In the genomic region with DNA sequence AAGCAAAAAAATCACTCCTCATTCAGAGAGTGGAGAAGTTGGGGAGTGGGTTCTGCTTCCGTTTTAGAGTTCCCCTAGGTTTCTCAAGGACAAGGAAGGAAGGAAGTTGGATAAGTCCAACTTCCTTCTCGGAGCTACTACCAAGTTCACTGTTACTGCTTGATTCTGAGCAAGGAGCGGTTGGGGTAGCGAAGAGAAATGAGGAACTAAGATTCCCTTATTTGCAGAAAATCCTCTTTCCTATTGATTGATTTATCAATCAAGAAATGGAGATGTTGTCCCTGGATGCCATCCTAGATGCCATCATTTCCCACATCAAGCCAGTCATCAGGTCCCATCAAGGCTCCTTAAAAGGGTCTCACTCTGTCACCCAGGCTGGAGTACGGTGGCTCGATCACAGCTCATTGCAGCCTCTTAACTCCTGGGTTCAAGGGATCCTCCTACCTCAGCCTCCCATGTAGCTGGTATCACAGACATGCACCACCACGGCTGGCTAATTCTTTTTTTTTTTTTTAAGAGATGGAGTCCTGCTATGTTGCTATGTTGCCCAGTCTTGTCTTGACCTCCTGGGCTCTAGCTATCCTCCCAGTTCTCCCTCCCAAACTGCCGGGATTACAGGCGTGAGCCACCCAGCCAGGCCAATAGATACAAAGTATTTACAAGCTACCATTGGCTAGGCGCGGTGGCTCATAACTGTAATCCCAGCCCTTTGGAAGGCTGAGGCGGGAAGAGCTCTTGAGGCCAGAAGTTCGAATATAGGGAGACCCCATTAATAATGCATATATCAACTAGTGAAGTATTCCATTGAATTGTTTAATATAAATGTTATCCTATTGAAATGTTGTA, we compare ENCODE assay signal across 8 cellular contexts. TPM values are rescaled to one million over a fixed set of nuclear protein-coding genes. Genes with fewer than 3 reads are reported as not detected.
DNase-seq lines count a peak whose midpoint lies in the region; ATAC-seq, FAIRE-seq and TF ChIP-seq lines count a peak whose summit lies in the region.

No MANE protein-coding gene starts in this region.

- no peaks in the 10 kb centered on the region for H3K9me2 ChIP-seq in MM.1S (replicated peaks; ENCODE audit: insufficient read depth, low read length)

- no peaks in the 10 kb centered on the region for H3K9me3 ChIP-seq in MM.1S (replicated peaks; ENCODE audit: insufficient read depth, low read length)
- H3K9me3 ChIP-seq in breast epithelium, result no peaks in the 10 kb centered on the region
- no peaks in the 10 kb centered on the region for H3K9me3 ChIP-seq in mucosa of rectum (ENCODE audit: control insufficient read depth in 2 of 2, low read length in 2 of 2)

- H3K4me1 ChIP-seq in MM.1S (ENCODE audit: low read length) (no peaks in the 10 kb centered on the region), breast epithelium (no peaks in the 10 kb centered on the region), mucosa of rectum (ENCODE audit: control insufficient read depth in 2 of 2, insufficient read depth in 2 of 2, low read length in 2 of 2) (peaks cover 17 to 25% of the 10 kb centered on the region in 2 donors)

- no peaks in the 10 kb centered on the region for H4K20me1 ChIP-seq in MM.1S (ENCODE audit: insufficient read depth, low read length)

- ATAC-seq in GM19351 (IDR thresholded peaks at IDR 0.05; ENCODE audit: unreplicated experiment) (no peak), GM19023 (IDR thresholded peaks at IDR 0.05; ENCODE audit: unreplicated experiment) (no peak)

- H3K79me2 ChIP-seq in MM.1S (ENCODE audit: low read length), result peaks cover 16% of the 10 kb centered on the region; the same call in 1 of the 2 replicates

- H3K4me2 ChIP-seq in MM.1S (ENCODE audit: low read depth, low read length), result peak overlapping the region; percentile 65

- no peaks in the 10 kb centered on the region for H3K36me3 ChIP-seq in MM.1S (replicated peaks; ENCODE audit: insufficient read depth, low read length)
- no peaks in the 10 kb centered on the region for H3K36me3 ChIP-seq in breast epithelium
- no peaks in the 10 kb centered on the region for H3K36me3 ChIP-seq in mucosa of rectum (ENCODE audit: control insufficient read depth in 2 of 2, insufficient read depth in 2 of 2, low read length in 2 of 2)

- H3K4me3 ChIP-seq in MM.1S (ENCODE audit: low read length), result peak overlapping the region; percentile 91
- peak overlapping the region; percentile 74 to 85 (median 75) for H3K4me3 ChIP-seq in breast epithelium
- H3K4me3 ChIP-seq in mucosa of rectum (ENCODE audit: low read length in 2 of 2), result peak overlapping the region; percentile 95 to 98

- peaks cover 52% of the 10 kb centered on the region for H3K4me1 Mint-ChIP-seq in CD14-positive monocyte

- peak; percentile 61 for DNase-seq in CD14-positive monocyte (ENCODE audit: low spot score)
- no peak for DNase-seq in MM.1S
- no peak for DNase-seq in breast epithelium (ENCODE audit: low spot score in 2 of 2)
- DNase-seq in SW480 (ENCODE audit: low spot score), result no peak
- DNase-seq in D721Med (ENCODE audit: insufficient read length, low spot score), result no peak

- H2AFZ ChIP-seq in MM.1S (ENCODE audit: low read length), result peak overlapping the region; percentile 51

- FAIRE-seq in D721Med (lab: Jason Lieb, UNC), result no peak

- H3K27ac ChIP-seq in MM.1S (ENCODE audit: low read length), result peak overlapping the region; percentile 97
- H3K27ac ChIP-seq in breast epithelium, result peak overlapping the region; percentile 97 to 99
- H3K27ac ChIP-seq in mucosa of rectum (ENCODE audit: low read depth in 2 of 2, low read length in 2 of 2), result peak overlapping the region; percentile 99

- intact Hi-C loops in CD14-positive monocyte (cut with micrococcal nuclease), result loop anchor here (1.0 to 5.0 kb wide), 3 partner anchors 33 to 37 kb away; a partner anchor contains a TSS
- intact Hi-C loops in breast epithelium (cut with DNase I; ENCODE audit: low total_unique reads), result no loop called here

- H3K36me3 Mint-ChIP-seq in CD14-positive monocyte, result peaks cover 4 to 13% of the 10 kb centered on the region in 2 donors

- H3K27me3 Mint-ChIP-seq in CD14-positive monocyte (ENCODE audit: low read depth in 3 of 3), result peaks cover 0 to 2% (median 0%) of the 10 kb centered on the region in 3 donors

- H3F3A ChIP-seq in MM.1S (ENCODE audit: insufficient read depth, low read length), result peaks cover 3% of the 10 kb centered on the region; the same call in 1 of the 2 replicates

- H3K9me3 Mint-ChIP-seq in CD14-positive monocyte, result peaks cover 0 to 2% (median 0%) of the 10 kb centered on the region in 7 donors

- peak overlapping the region; percentile 88 to 95 for H3K4me3 Mint-ChIP-seq in CD14-positive monocyte

- TF ChIP-seq CTCF in CD14-positive monocyte (IDR thresholded peaks at IDR 0.05), result no peak
- TF ChIP-seq CTCF in MM.1S (IDR thresholded peaks at IDR 0.05; ENCODE audit: low read length), result no peak
- TF ChIP-seq CTCF in breast epithelium (IDR thresholded peaks at IDR 0.05), result no peak
- TF ChIP-seq CTCF in D721Med (IDR thresholded peaks at IDR 0.05; ENCODE audit: insufficient read depth, missing control alignments), result no peak

- peak overlapping the region; percentile 97 for H3K9ac ChIP-seq in MM.1S (ENCODE audit: low read length)
- H3K9ac ChIP-seq in mucosa of rectum (ENCODE audit: low read depth in 1 of 2, low read length in 2 of 2), result peak overlapping the region; percentile 93 to 95

- no peak for TF ChIP-seq POLR2A in breast epithelium (IDR thresholded peaks at IDR 0.05)

- peak overlapping the region; percentile 96 to 100 (median 99) for H3K27ac Mint-ChIP-seq in CD14-positive monocyte

- H3K27me3 ChIP-seq in MM.1S (replicated peaks; ENCODE audit: insufficient read depth, low read length) (no peaks in the 10 kb centered on the region), breast epithelium (no peaks in the 10 kb centered on the region), mucosa of rectum (ENCODE audit: control insufficient read depth in 2 of 2, insufficient read depth in 2 of 2, low read length in 2 of 2) (no peaks in the 10 kb centered on the region)

RNA-seq across cellular contexts. Expression of a gene that starts 0.8 kb away (rescaled TPM):
- 10 to 100 TPM; 25.1 to 32.5 TPM for polyA plus RNA-seq in CD14-positive monocyte
- 1 to 10 TPM; 4.0 to 7.3 (median 4.3) TPM for total RNA-seq in breast epithelium

RNA-seq across cellular contexts. Expression of a gene that starts 11.0 kb away (rescaled TPM):
- polyA plus RNA-seq in CD14-positive monocyte, result 10 to 100 TPM; 30.6 to 42.2 TPM
- 10 to 100 TPM; 12.0 to 21.4 (median 13.4) TPM for total RNA-seq in breast epithelium

RNA-seq across cellular contexts. Expression of a gene that starts 11.6 kb away (rescaled TPM):
- polyA plus RNA-seq in CD14-positive monocyte, result 10 to 100 TPM; 29.1 to 34.9 TPM
- total RNA-seq in breast epithelium, result 10 to 100 TPM; 15.7 to 29.2 (median 17.0) TPM

RNA-seq across cellular contexts. Expression of a gene that starts 32.4 kb away (rescaled TPM):
- 10 to 100 TPM; 40.5 to 58.7 TPM for polyA plus RNA-seq in CD14-positive monocyte
- total RNA-seq in breast epithelium, result 10 to 100 TPM; 18.2 to 20.6 (median 18.7) TPM

RNA-seq across cellular contexts. Expression of a gene that starts 32.8 kb away (rescaled TPM):
- 10 to 100 TPM; 87.6 to 90.1 TPM for polyA plus RNA-seq in CD14-positive monocyte
- 10 to 100 TPM; 40.3 to 54.6 (median 53.1) TPM for total RNA-seq in breast epithelium
